24 cellular contexts compared by ENCODE assay signal in the genomic region with DNA sequence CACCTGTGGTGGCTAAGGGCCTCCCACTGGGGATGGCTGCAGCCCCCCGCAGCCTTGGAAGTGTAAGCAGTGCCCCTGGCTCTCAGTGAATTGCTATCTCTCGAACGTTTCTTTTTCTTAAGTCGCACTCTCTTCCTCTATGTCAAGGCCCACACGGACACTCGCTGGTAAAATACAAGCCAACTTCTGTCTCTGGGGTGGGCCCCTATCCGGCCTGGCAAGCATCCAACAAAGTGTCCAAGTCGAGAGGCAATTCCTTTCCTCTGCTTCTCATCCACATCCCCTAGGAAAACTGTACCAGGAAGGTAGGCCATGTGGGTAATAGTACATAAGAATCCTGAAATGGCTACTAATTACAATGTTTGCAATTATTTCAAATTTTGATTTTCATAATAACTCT.
"Had no signal": no experiment of that assay in that cellular context is flagged by ENCODE, and none has a peak within 500 bp of the region (broad histone marks: within the 10 kb centered on the region; RNA-seq: fewer than 3 reads in every experiment).

No MANE protein-coding gene starts in this region.

- H3K36me3 ChIP-seq: left lung, neutrophil, sigmoid colon, tibial nerve, upper lobe of right lung, vagina had no signal

- H3K27ac ChIP-seq: left lung, neutrophil, psoas muscle, sigmoid colon, skin epidermis, testis, tibial nerve, upper lobe of right lung, vagina had no signal

- H3K4me3 Mint-ChIP-seq: dendritic cell treated with granulocyte-macrophage colony-stimulating factor and Interleukin-4, amounts not matched to agents 40 ng/mL and 50 ng/mL, for 4 days; natural killer cell treated with Interleukin-12 subunit alpha and Interleukin-12 subunit beta and Interleukin-15 and Interleukin-18, amount 100 ng/mL, for 72 hours; stimulated activated naive B cell treated with anti-CD40 and anti-IgM and Interleukin-4, amounts not matched to agents 10 μg/mL and 1 μg/mL and 100 μg/mL, for 72 hours; stimulated activated naive CD8-positive, alpha-beta T cell treated with anti-CD3 and anti-CD28 coated beads, Interleukin-15, amount 100 ng/mL, for 72 hours had no signal

- H3K4me3 ChIP-seq: left lung, lung, psoas muscle, sigmoid colon, skin epidermis, tibial nerve, upper lobe of right lung, vagina had no signal

- H3K27ac Mint-ChIP-seq: dendritic cell treated with granulocyte-macrophage colony-stimulating factor and Interleukin-4, amounts not matched to agents 40 ng/mL and 50 ng/mL, for 4 days; natural killer cell treated with Interleukin-12 subunit alpha and Interleukin-12 subunit beta and Interleukin-15 and Interleukin-18, amount 100 ng/mL, for 72 hours; stimulated activated naive B cell treated with anti-CD40 and anti-IgM and Interleukin-4, amounts not matched to agents 10 μg/mL and 1 μg/mL and 100 μg/mL, for 72 hours; stimulated activated naive CD8-positive, alpha-beta T cell treated with anti-CD3 and anti-CD28 coated beads, Interleukin-15, amount 100 ng/mL, for 72 hours had no signal

- ATAC-seq: left lung; natural killer cell treated with Interleukin-12 subunit alpha and Interleukin-12 subunit beta and Interleukin-15 and Interleukin-18, amount 100 ng/mL, for 72 hours; psoas muscle; stimulated activated naive B cell treated with anti-CD40 and anti-IgM and Interleukin-4, amounts not matched to agents 10 μg/mL and 1 μg/mL and 100 μg/mL, for 72 hours; stimulated activated naive CD8-positive, alpha-beta T cell treated with anti-CD3 and anti-CD28 coated beads, Interleukin-15, amount 100 ng/mL, for 72 hours; upper lobe of right lung had no signal

- H3K27me3 ChIP-seq: left lung, neutrophil, sigmoid colon, testis, tibial nerve, upper lobe of right lung, vagina had no signal

- DNase-seq: erythroblast; foreskin melanocyte; head of caudate nucleus; hypothalamus; kidney glomerular epithelial cell; left lung; mesenchymal stem cell; midbrain; psoas muscle; retina; sigmoid colon; stimulated activated CD4-positive, alpha-beta T cell treated with anti-CD3 and anti-CD28 coated beads, Interleukin-2, amount 100 ng/mL, for 24 hours; stimulated activated CD4-positive, alpha-beta T cell treated with anti-CD3 and anti-CD28 coated beads, Interleukin-4, amount 100 ng/mL, for 4 hours; stimulated activated naive B cell treated with anti-CD40 and anti-IgM and Interleukin-4, amounts not matched to agents 10 μg/mL and 1 μg/mL and 100 μg/mL, for 72 hours; stimulated activated naive CD8-positive, alpha-beta T cell treated with anti-CD3 and anti-CD28 coated beads, Interleukin-15, amount 100 ng/mL, for 72 hours; testis; upper lobe of right lung had no signal

- H3K9me3 Mint-ChIP-seq: dendritic cell treated with granulocyte-macrophage colony-stimulating factor and Interleukin-4, amounts not matched to agents 40 ng/mL and 50 ng/mL, for 4 days; natural killer cell treated with Interleukin-12 subunit alpha and Interleukin-12 subunit beta and Interleukin-15 and Interleukin-18, amount 100 ng/mL, for 72 hours; stimulated activated naive CD8-positive, alpha-beta T cell treated with anti-CD3 and anti-CD28 coated beads, Interleukin-15, amount 100 ng/mL, for 72 hours had no signal

- H3K4me1 Mint-ChIP-seq: stimulated activated naive B cell treated with anti-CD40 and anti-IgM and Interleukin-4, amounts not matched to agents 10 μg/mL and 1 μg/mL and 100 μg/mL, for 72 hours had no signal

- H3K36me3 Mint-ChIP-seq: natural killer cell treated with Interleukin-12 subunit alpha and Interleukin-12 subunit beta and Interleukin-15 and Interleukin-18, amount 100 ng/mL, for 72 hours; stimulated activated naive B cell treated with anti-CD40 and anti-IgM and Interleukin-4, amounts not matched to agents 10 μg/mL and 1 μg/mL and 100 μg/mL, for 72 hours had no signal

- H3K4me1 ChIP-seq: left lung, psoas muscle, sigmoid colon, testis, tibial nerve, upper lobe of right lung, vagina had no signal

- H3K9me3 ChIP-seq: left lung, neutrophil, psoas muscle, sigmoid colon, testis, tibial nerve, upper lobe of right lung, vagina had no signal
